ENCODE assay signal across 8 cellular contexts in the genomic region with DNA sequence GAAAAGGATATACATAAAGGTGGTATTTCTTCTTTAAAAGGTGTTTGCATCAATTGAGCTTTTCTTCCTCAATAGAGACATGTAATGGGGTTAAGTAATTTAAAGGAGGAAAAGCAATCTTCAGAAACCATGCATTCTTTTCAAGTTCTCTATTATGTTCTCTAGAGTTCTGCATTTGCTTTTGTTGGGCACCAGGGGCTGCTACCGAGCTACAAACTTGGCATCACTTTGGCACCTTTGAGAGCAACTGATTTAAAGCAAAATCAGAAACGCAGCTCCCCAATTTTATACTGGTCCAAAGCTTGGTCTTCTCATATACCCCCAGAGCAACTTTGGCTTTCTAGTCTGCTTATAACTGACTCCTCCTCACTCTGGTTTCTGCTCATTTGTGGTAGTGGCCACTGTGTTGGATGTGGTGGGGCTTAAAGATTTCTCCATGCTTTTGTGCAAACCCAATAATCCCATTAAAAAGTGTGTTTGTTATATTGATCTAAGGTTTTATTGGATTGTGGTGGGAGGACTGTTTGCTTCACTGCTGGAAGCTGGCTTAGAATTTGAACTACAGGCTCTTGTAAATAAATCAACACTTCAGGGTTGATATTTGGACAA.
DNase-seq lines count a peak whose midpoint lies in the region; ATAC-seq, FAIRE-seq and TF ChIP-seq lines count a peak whose summit lies in the region.

No MANE protein-coding gene starts in this region.

- CTCF ChIA-PET in A549 (lab: Yijun Ruan, JAX) = interaction anchor here (0.6 to 1.7 kb wide), 7 partner anchors 9 to 1537 kb away, joined by 3 to 6 read pairs (median 4); no protein-coding TSS in a partner anchor

- peak; percentile 66 to 77; a peak in 4 of 5 replicates for TF ChIP-seq RAD21 in A549 (conservative IDR thresholded peaks at IDR 0.05 in 1 of 2, IDR thresholded peaks at IDR 0.05 in 1 of 2)

- intact Hi-C loops in esophagus squamous epithelium (cut with DNase I) = no loop called here

- TF ChIP-seq POLR2A in A549 (IDR thresholded peaks at IDR 0.05; ENCODE audit: low read length) (no peak), esophagus squamous epithelium (IDR thresholded peaks at IDR 0.05) (no peak)

- H3K9ac ChIP-seq in NT2/D1 (ENCODE audit: insufficient read length, low read depth) = no peak overlapping the region

- TF ChIP-seq EP300 in A549 (IDR thresholded peaks at IDR 0.05) = no peak

- H3K4me2 ChIP-seq in A549 = no peak overlapping the region

- H3K4me1 ChIP-seq in A549 = no peaks in the 10 kb centered on the region
- no peaks in the 10 kb centered on the region for H3K4me1 ChIP-seq in NT2/D1 (ENCODE audit: insufficient read depth, insufficient read length)
- no peaks in the 10 kb centered on the region for H3K4me1 ChIP-seq in esophagus squamous epithelium

- H3K4me3 ChIP-seq in A549 (no peak overlapping the region), NT2/D1 (ENCODE audit: insufficient read length, low read depth) (no peak overlapping the region), esophagus squamous epithelium (no peak overlapping the region)

- H3K27me3 ChIP-seq in NT2/D1 (ENCODE audit: insufficient read depth, insufficient read length) (no peaks in the 10 kb centered on the region), esophagus squamous epithelium (no peaks in the 10 kb centered on the region)

- TF ChIP-seq CTCF in A549 (IDR thresholded peaks at IDR 0.05) (peak; percentile 54), GM13976 (IDR thresholded peaks at IDR 0.05; ENCODE audit: borderline replicate concordance, control extremely low read depth, extremely low read depth, insufficient read depth, missing control alignments) (peak; percentile 38), esophagus squamous epithelium (IDR thresholded peaks at IDR 0.05) (peak in 5 of 6 experiments; percentile 18 to 56 (median 39))

- in situ Hi-C loops in GM13976 (cut with MboI; ENCODE audit: low sequenced_read_pairs, unreplicated experiment) = no loop called here

- ATAC-seq in A549 = peak in 1 of 2 experiments; percentile 80; a peak in 3 of 6 replicates
- peak; percentile 84 for ATAC-seq in HG03354 (IDR thresholded peaks at IDR 0.05; ENCODE audit: poor library complexity, severe bottlenecking, unreplicated experiment)
- no peak for ATAC-seq in GM21576 (IDR thresholded peaks at IDR 0.05; ENCODE audit: unreplicated experiment)

- H3K27ac ChIP-seq in A549 (no peak overlapping the region), esophagus squamous epithelium (no peak overlapping the region)

- 4% methylated on average over 2 of the region's 2 CpGs for WGBS in A549 (ENCODE audit: missing lambda C conversion rate)
- 5 to 11% methylated on average over 2 of the region's 2 CpGs for WGBS in esophagus squamous epithelium, 2 donors

- H3K36me3 ChIP-seq in NT2/D1 (ENCODE audit: insufficient read depth, insufficient read length, low read length) (no peaks in the 10 kb centered on the region), esophagus squamous epithelium (no peaks in the 10 kb centered on the region)

- DNase-seq in A549 (ENCODE audit: low read depth in 1 of 2, low spot score in 1 of 2) (peak; percentile 7 to 43), GM13976 (ENCODE audit: low spot score) (peak; percentile 10), NT2/D1 (ENCODE audit: low read depth, low spot score) (peak; percentile 57), esophagus squamous epithelium (lab: John Stamatoyannopoulos, UW) (no peak), nucleus accumbens (lab: John Stamatoyannopoulos, UW) (peak in 31 of 56 donors; percentile 9 to 65 (median 27)), NCI-H2196 (lab: John Stamatoyannopoulos, UW; ENCODE audit: unreplicated experiment) (no peak)

- no peak for FAIRE-seq in A549 (lab: Jason Lieb, UNC)

- no peaks in the 10 kb centered on the region for H3K9me3 ChIP-seq in A549
- H3K9me3 ChIP-seq in NT2/D1 (ENCODE audit: insufficient read depth, low read length) = no peaks in the 10 kb centered on the region
- H3K9me3 ChIP-seq in esophagus squamous epithelium = no peaks in the 10 kb centered on the region

- POLR2A ChIA-PET in A549 (lab: Yijun Ruan, JAX) = no interaction called here

TF ChIP-seq in A549, 52 proteins besides CTCF, POLR2A, EP300 and RAD21:
- peak; percentile 66 for TF ChIP-seq SMC3 (IDR thresholded peaks at IDR 0.05)
- TF ChIP-seq KDM1A (IDR thresholded peaks at IDR 0.05; ENCODE audit: low read depth) = no peak

Comparison
In these comparisons a context has a peak if more than half of its experiments do, and no peak if none do; other contexts are left out.
1. DNase-seq: peak in A549 (2 of 2), GM13976 (single experiment), NT2/D1 (single experiment) and nucleus accumbens (31 of 56); none in esophagus squamous epithelium (single experiment) and NCI-H2196 (single experiment).
2. Peak in every context shown above with its lines, with median percentiles within 50 percentile points of each other: CTCF ChIP-seq.